Comparison of ENCODE assay signal across 12 cellular contexts in genomic region chr2:9347411-9347853, GRCh38.
DNase-seq lines count a peak whose midpoint lies in the region.
"Had no signal": no experiment of that assay in that cellular context is flagged by ENCODE, and none has a peak within 500 bp of the region (broad histone marks: within the 10 kb centered on the region; RNA-seq: fewer than 3 reads in every experiment).

No MANE protein-coding gene starts in this region.

- H3K4me1 ChIP-seq in skeletal muscle satellite cell (ENCODE audit: control insufficient read depth, insufficient read depth, low read length): peaks cover 6% of the 10 kb centered on the region

- peak overlapping the region; percentile 2 for H3K9ac ChIP-seq in skeletal muscle satellite cell (ENCODE audit: low read depth, low read length)

- H3K27ac Mint-ChIP-seq in activated T-helper 1 cell treated with anti-CD3 and anti-CD28 coated beads, Interleukin-12 subunit alpha, Interleukin-12 subunit beta, Interleukin-2, Interleukin-4 antibody, amounts not matched to agents 30 ng/mL and 10 ng/mL and 1 ng/mL, durations not matched to agents 14 hours and 24 hours and 36 hours: no peak overlapping the region
- H3K27ac Mint-ChIP-seq: CD4-positive, CD25-positive, alpha-beta regulatory T cell; T-helper 1 cell treated with Interleukin-12 subunit alpha and Interleukin-12 subunit beta and Interleukin-4 antibody, amounts not matched to agents 30 μg/mL and 1 μg/mL, for 36 hours had no signal

- no peaks in the 10 kb centered on the region for H3K36me3 Mint-ChIP-seq in activated T-helper 1 cell treated with anti-CD3 and anti-CD28 coated beads, Interleukin-12 subunit alpha, Interleukin-12 subunit beta, Interleukin-2, Interleukin-4 antibody, amounts not matched to agents 30 ng/mL and 10 ng/mL and 1 ng/mL, durations not matched to agents 14 hours and 24 hours and 36 hours (ENCODE audit: low read depth)
- H3K36me3 Mint-ChIP-seq: CD4-positive, CD25-positive, alpha-beta regulatory T cell had no signal

- H3K4me1 Mint-ChIP-seq in activated T-helper 1 cell treated with anti-CD3 and anti-CD28 coated beads, Interleukin-12 subunit alpha, Interleukin-12 subunit beta, Interleukin-2, Interleukin-4 antibody, amounts not matched to agents 30 ng/mL and 10 ng/mL and 1 ng/mL, durations not matched to agents 14 hours and 24 hours and 36 hours (ENCODE audit: low read depth): no peaks in the 10 kb centered on the region
- H3K4me1 Mint-ChIP-seq: CD4-positive, CD25-positive, alpha-beta regulatory T cell had no signal

- intact Hi-C loops in activated T-helper 1 cell treated with anti-CD3 and anti-CD28 coated beads, Interleukin-12 subunit alpha, Interleukin-12 subunit beta, Interleukin-2, Interleukin-4 antibody, amounts not matched to agents 30 ng/mL and 10 ng/mL and 1 ng/mL, durations not matched to agents 14 hours and 24 hours and 36 hours (cut with micrococcal nuclease): no loop called here

- no peak overlapping the region for H3K4me3 ChIP-seq in skeletal muscle satellite cell (ENCODE audit: low read length)

- H3K27me3 Mint-ChIP-seq in activated T-helper 1 cell treated with anti-CD3 and anti-CD28 coated beads, Interleukin-12 subunit alpha, Interleukin-12 subunit beta, Interleukin-2, Interleukin-4 antibody, amounts not matched to agents 30 ng/mL and 10 ng/mL and 1 ng/mL, durations not matched to agents 14 hours and 24 hours and 36 hours (ENCODE audit: insufficient read depth): peaks cover 10% of the 10 kb centered on the region

- no peak overlapping the region for H3K4me2 ChIP-seq in skeletal muscle satellite cell (ENCODE audit: low read length)

- H3K4me3 Mint-ChIP-seq in activated T-helper 1 cell treated with anti-CD3 and anti-CD28 coated beads, Interleukin-12 subunit alpha, Interleukin-12 subunit beta, Interleukin-2, Interleukin-4 antibody, amounts not matched to agents 30 ng/mL and 10 ng/mL and 1 ng/mL, durations not matched to agents 14 hours and 24 hours and 36 hours: no peak overlapping the region
- H3K4me3 Mint-ChIP-seq: CD4-positive, CD25-positive, alpha-beta regulatory T cell; T-helper 1 cell treated with Interleukin-12 subunit alpha and Interleukin-12 subunit beta and Interleukin-4 antibody, amounts not matched to agents 30 μg/mL and 1 μg/mL, for 36 hours had no signal

- DNase-seq in DMS79 treated with DMSO at 0.1 percent for 48 hours (lab: John Stamatoyannopoulos, UW): peak; percentile 78
- DNase-seq in cerebellar cortex (ENCODE audit: low spot score): peak; percentile 36
- DNase-seq in inferior parietal cortex (ENCODE audit: extremely low spot score): peak; percentile 41
- DNase-seq in activated T-helper 1 cell treated with anti-CD3 and anti-CD28 coated beads, Interleukin-12 subunit alpha, Interleukin-12 subunit beta, Interleukin-2, Interleukin-4 antibody, amounts not matched to agents 30 ng/mL and 10 ng/mL and 1 ng/mL, durations not matched to agents 14 hours and 24 hours and 36 hours (ENCODE audit: low spot score): no peak
- no peak for DNase-seq in NCI-H748 (lab: John Stamatoyannopoulos, UW; ENCODE audit: unreplicated experiment)
- DNase-seq in stimulated activated CD4-positive, alpha-beta T cell treated with anti-CD3 and anti-CD28 coated beads, Interleukin-12 subunit alpha, Interleukin-12 subunit beta, amount 100 ng/mL, for 4 hours: no peak
- DNase-seq in HUDEP-2 (lab: John Stamatoyannopoulos, UW; ENCODE audit: unreplicated experiment in 76 of 76): no peak
- DNase-seq: brain microvascular endothelial cell; CD4-positive, CD25-positive, alpha-beta regulatory T cell; stimulated activated CD4-positive, alpha-beta T cell treated with anti-CD3 and anti-CD28 coated beads, Interleukin-1b, Interleukin-23, amount 100 ng/mL, for 48 hours had no signal

- H3K27me3 ChIP-seq in skeletal muscle satellite cell (ENCODE audit: control insufficient read depth, insufficient read depth, low read length): no peaks in the 10 kb centered on the region
- H3K27me3 ChIP-seq: brain microvascular endothelial cell had no signal

- H3K36me3 ChIP-seq in skeletal muscle satellite cell (ENCODE audit: insufficient read depth, low read length): peaks cover 83% of the 10 kb centered on the region

- no peaks in the 10 kb centered on the region for H3K9me3 ChIP-seq in skeletal muscle satellite cell (replicated peaks; ENCODE audit: low read length)

- no peaks in the 10 kb centered on the region for H3K9me3 Mint-ChIP-seq in activated T-helper 1 cell treated with anti-CD3 and anti-CD28 coated beads, Interleukin-12 subunit alpha, Interleukin-12 subunit beta, Interleukin-2, Interleukin-4 antibody, amounts not matched to agents 30 ng/mL and 10 ng/mL and 1 ng/mL, durations not matched to agents 14 hours and 24 hours and 36 hours
- H3K9me3 Mint-ChIP-seq: T-helper 1 cell treated with Interleukin-12 subunit alpha and Interleukin-12 subunit beta and Interleukin-4 antibody, amounts not matched to agents 30 μg/mL and 1 μg/mL, for 36 hours had no signal

Comparison
In these comparisons a context has a peak if more than half of its experiments do, and no peak if none do; other contexts are left out.
1. DNase-seq: peak in DMS79 treated with DMSO at 0.1 percent for 48 hours (single experiment), cerebellar cortex (single experiment) and inferior parietal cortex (single experiment); none in activated T-helper 1 cell treated with anti-CD3 and anti-CD28 coated beads, Interleukin-12 subunit alpha, Interleukin-12 subunit beta, Interleukin-2, Interleukin-4 antibody, amounts not matched to agents 30 ng/mL and 10 ng/mL and 1 ng/mL, durations not matched to agents 14 hours and 24 hours and 36 hours (single experiment), NCI-H748 (single experiment), stimulated activated CD4-positive, alpha-beta T cell treated with anti-CD3 and anti-CD28 coated beads, Interleukin-12 subunit alpha, Interleukin-12 subunit beta, amount 100 ng/mL, for 4 hours (single experiment) and HUDEP-2 (0 of 76).